Comparison of ENCODE assay signal across 27 cellular contexts in the genomic region with DNA sequence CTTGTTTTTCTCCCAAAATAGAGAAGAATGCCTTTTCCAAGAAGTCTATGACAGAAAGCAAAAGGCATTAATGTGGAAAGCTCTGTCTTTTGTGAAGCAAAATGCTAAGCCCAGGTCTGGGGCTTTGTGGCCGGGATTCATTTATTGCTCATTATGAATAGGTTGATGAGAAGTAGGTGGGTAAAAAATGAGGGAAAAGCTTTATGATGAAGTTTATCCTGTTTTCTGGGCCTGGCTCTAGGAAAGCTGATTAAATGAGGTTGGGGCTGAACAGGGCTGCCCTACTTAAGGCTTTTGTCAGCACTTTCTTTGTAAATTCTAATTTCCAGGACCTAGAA.
DNase-seq lines count a peak whose midpoint lies in the region; ATAC-seq and TF ChIP-seq lines count a peak whose summit lies in the region.
"Had no signal": no experiment of that assay in that cellular context is flagged by ENCODE, and none has a peak within 500 bp of the region (broad histone marks: within the 10 kb centered on the region; RNA-seq: fewer than 3 reads in every experiment).

No MANE protein-coding gene starts in this region.

- peak overlapping the region; percentile 45 for H3K27ac Mint-ChIP-seq in endodermal cell
- H3K27ac Mint-ChIP-seq in neural progenitor cell = no peak overlapping the region
- H3K27ac Mint-ChIP-seq: IgD-negative memory B cell; stimulated activated effector memory CD8-positive, alpha-beta T cell treated with anti-CD3 and anti-CD28 coated beads, Interleukin-12 subunit alpha, Interleukin-12 subunit beta, amount 100 ng/mL, for 72 hours had no signal

- TF ChIP-seq POLR2A in uterus (IDR thresholded peaks at IDR 0.05) = no peak

- TF ChIP-seq CTCF in heart right ventricle (IDR thresholded peaks at IDR 0.05) (no peak), endodermal cell (conservative IDR thresholded peaks at IDR 0.05) (no peak), neural progenitor cell (IDR thresholded peaks at IDR 0.05) (no peak), uterus (IDR thresholded peaks at IDR 0.05) (no peak)

- intact Hi-C loops in heart right ventricle (cut with DNase I) (loop anchor here in 1 of 10 donors (5.0 kb wide), 1 partner anchor 61 kb away; no protein-coding TSS in a partner anchor), left cardiac atrium (cut with DNase I) (no loop called here), uterus (cut with DNase I; ENCODE audit: low total_unique reads) (no loop called here)

- H3K79me2 ChIP-seq in neural progenitor cell (ENCODE audit: low read depth) = no peaks in the 10 kb centered on the region

- H4K20me1 ChIP-seq in neural progenitor cell (ENCODE audit: low read depth) = no peaks in the 10 kb centered on the region

- H3K27me3 ChIP-seq in heart right ventricle = no peaks in the 10 kb centered on the region
- H3K27me3 ChIP-seq in endodermal cell (ENCODE audit: control insufficient read depth, insufficient read depth, low read length, poor library complexity, severe bottlenecking) = no peaks in the 10 kb centered on the region
- H3K27me3 ChIP-seq in neural progenitor cell = no peaks in the 10 kb centered on the region
- H3K27me3 ChIP-seq in uterus = no peaks in the 10 kb centered on the region
- H3K27me3 ChIP-seq: esophagus squamous epithelium, foreskin keratinocyte, right lobe of liver, SJSA1, upper lobe of left lung had no signal

- H3K4me3 ChIP-seq in heart right ventricle (no peak overlapping the region), endodermal cell (ENCODE audit: low read length) (no peak overlapping the region), neural progenitor cell (no peak overlapping the region), uterus (no peak overlapping the region)
- H3K4me3 ChIP-seq: esophagus squamous epithelium, right lobe of liver, SJSA1, upper lobe of left lung had no signal

- H3K9ac ChIP-seq in endodermal cell (ENCODE audit: extremely low read depth, low read length, poor library complexity, severe bottlenecking) = no peak overlapping the region
- H3K9ac ChIP-seq in neural progenitor cell = no peak overlapping the region

- peaks cover 5% of the 10 kb centered on the region for H3K27me3 Mint-ChIP-seq in endodermal cell (ENCODE audit: insufficient read depth)
- peaks cover 4% of the 10 kb centered on the region for H3K27me3 Mint-ChIP-seq in neural progenitor cell (ENCODE audit: insufficient read depth, low read depth)

- H3K4me3 Mint-ChIP-seq in endodermal cell (no peak overlapping the region), neural progenitor cell (no peak overlapping the region)
- H3K4me3 Mint-ChIP-seq: activated T-cell treated with anti-CD3 and anti-CD28 coated beads, Interleukin-2, amount 50 U/mL, for 4 hours; CD14-positive monocyte; IgD-negative memory B cell; stimulated activated effector memory CD8-positive, alpha-beta T cell treated with anti-CD3 and anti-CD28 coated beads, Interleukin-12 subunit alpha, Interleukin-12 subunit beta, amount 100 ng/mL, for 72 hours had no signal

- H3K4me1 ChIP-seq in heart right ventricle = peaks cover 0 to 22% (median 10%) of the 10 kb centered on the region in 9 donors
- no peaks in the 10 kb centered on the region for H3K4me1 ChIP-seq in endodermal cell (ENCODE audit: control insufficient read depth, insufficient read depth, low read length)
- peaks cover 9% of the 10 kb centered on the region for H3K4me1 ChIP-seq in neural progenitor cell
- peaks cover 7 to 8% of the 10 kb centered on the region in 2 donors for H3K4me1 ChIP-seq in uterus
- H3K4me1 ChIP-seq: esophagus squamous epithelium, foreskin keratinocyte, right lobe of liver, SJSA1 had no signal

- H3K9me3 Mint-ChIP-seq in endodermal cell (peaks cover 27% of the 10 kb centered on the region), neural progenitor cell (peaks cover 23% of the 10 kb centered on the region)

- H3K9me3 ChIP-seq in heart right ventricle = peaks cover 0 to 35% (median 12%) of the 10 kb centered on the region in 11 donors
- peaks cover 27% of the 10 kb centered on the region for H3K9me3 ChIP-seq in endodermal cell (ENCODE audit: control insufficient read depth, low read length)
- H3K9me3 ChIP-seq in neural progenitor cell (ENCODE audit: low read depth) = peaks cover 12% of the 10 kb centered on the region
- no peaks in the 10 kb centered on the region for H3K9me3 ChIP-seq in uterus
- H3K9me3 ChIP-seq: right lobe of liver, SJSA1 had no signal

- H3K27ac ChIP-seq in heart right ventricle = peak overlapping the region in 8 of 10 donors; percentile 39 to 77 (median 57)
- no peak overlapping the region for H3K27ac ChIP-seq in endodermal cell (ENCODE audit: low read depth, low read length)
- H3K27ac ChIP-seq in neural progenitor cell = no peak overlapping the region
- H3K27ac ChIP-seq in uterus = peak overlapping the region; percentile 85 to 96
- H3K27ac ChIP-seq: foreskin keratinocyte, right lobe of liver, SJSA1, WERI-Rb-1 had no signal

- peak overlapping the region; percentile 44 for H2AFZ ChIP-seq in neural progenitor cell (replicated peaks)

- 81 to 82% methylated on average over 1 of the region's 1 CpG for WGBS in heart right ventricle, 2 donors
- 33 to 39% methylated on average over 1 of the region's 1 CpG for WGBS in endodermal cell (ENCODE audit: insufficient coverage in 1 of 2, insufficient read length in 1 of 2), 2 experiments

- DNase-seq in heart right ventricle = no peak
- no peak for DNase-seq in left cardiac atrium
- no peak for DNase-seq in endodermal cell
- DNase-seq in neural progenitor cell (ENCODE audit: low spot score) = peak; percentile 2
- no peak for DNase-seq in uterus
- DNase-seq in D341Med (ENCODE audit: low spot score) = no peak
- DNase-seq in MV-4-11 (lab: John Stamatoyannopoulos, UW) = no peak
- DNase-seq: activated CD4-positive, alpha-beta T cell treated with anti-CD3 and anti-CD28 coated beads, Interleukin-2, amount 50 U/mL, for 1 hour; activated gamma-delta T cell; activated T-cell treated with anti-CD3 and anti-CD28 coated beads, Interleukin-2, amount 50 U/mL, for 4 hours; DMS79; esophagus squamous epithelium; foreskin keratinocyte; kidney glomerular epithelial cell; NCI-H1092; NCI-H1694; NCI-H510A; right lobe of liver; stimulated activated CD4-positive, alpha-beta T cell treated with anti-CD3 and anti-CD28 coated beads, Interleukin-15, amount 100 ng/mL, for 24 hours; T1000; upper lobe of left lung; WERI-Rb-1 had no signal

- H3K36me3 Mint-ChIP-seq in endodermal cell (ENCODE audit: low read depth) (no peaks in the 10 kb centered on the region), neural progenitor cell (peaks cover 6% of the 10 kb centered on the region)
- H3K36me3 Mint-ChIP-seq: CD14-positive monocyte; IgD-negative memory B cell; stimulated activated effector memory CD8-positive, alpha-beta T cell treated with anti-CD3 and anti-CD28 coated beads, Interleukin-12 subunit alpha, Interleukin-12 subunit beta, amount 100 ng/mL, for 72 hours had no signal

- H3K36me3 ChIP-seq in heart right ventricle = no peaks in the 10 kb centered on the region
- H3K36me3 ChIP-seq in endodermal cell (ENCODE audit: control insufficient read depth, insufficient read depth, low read length) = no peaks in the 10 kb centered on the region
- H3K36me3 ChIP-seq in neural progenitor cell = no peaks in the 10 kb centered on the region
- H3K36me3 ChIP-seq in uterus = no peaks in the 10 kb centered on the region
- H3K36me3 ChIP-seq: esophagus squamous epithelium, right lobe of liver, SJSA1, upper lobe of left lung, WERI-Rb-1 had no signal

- H3K4me1 Mint-ChIP-seq in endodermal cell = peaks cover 3% of the 10 kb centered on the region
- H3K4me1 Mint-ChIP-seq in neural progenitor cell = peaks cover 10% of the 10 kb centered on the region
- H3K4me1 Mint-ChIP-seq: CD14-positive monocyte; IgD-negative memory B cell; stimulated activated effector memory CD8-positive, alpha-beta T cell treated with anti-CD3 and anti-CD28 coated beads, Interleukin-12 subunit alpha, Interleukin-12 subunit beta, amount 100 ng/mL, for 72 hours had no signal

- no peaks in the 10 kb centered on the region for H3F3A ChIP-seq in neural progenitor cell (ENCODE audit: low read depth)

- no peak overlapping the region for H3K4me2 ChIP-seq in neural progenitor cell

- ATAC-seq in heart right ventricle (no peak), left cardiac atrium (no peak), GM19455 (IDR thresholded peaks at IDR 0.05; ENCODE audit: unreplicated experiment) (no peak)
- ATAC-seq: activated T-cell treated with anti-CD3 and anti-CD28 coated beads, Interleukin-2, amount 50 U/mL, for 4 hours; foreskin keratinocyte; stimulated activated effector memory CD8-positive, alpha-beta T cell treated with anti-CD3 and anti-CD28 coated beads, Interleukin-12 subunit alpha, Interleukin-12 subunit beta, amount 100 ng/mL, for 72 hours had no signal

Comparison
In these comparisons a context has a peak if more than half of its experiments do, and no peak if none do; other contexts are left out.
1. H3K27ac ChIP-seq: peak in heart right ventricle (8 of 10) and uterus (2 of 2); none in endodermal cell (single experiment) and neural progenitor cell (single experiment).